In the genomic region with DNA sequence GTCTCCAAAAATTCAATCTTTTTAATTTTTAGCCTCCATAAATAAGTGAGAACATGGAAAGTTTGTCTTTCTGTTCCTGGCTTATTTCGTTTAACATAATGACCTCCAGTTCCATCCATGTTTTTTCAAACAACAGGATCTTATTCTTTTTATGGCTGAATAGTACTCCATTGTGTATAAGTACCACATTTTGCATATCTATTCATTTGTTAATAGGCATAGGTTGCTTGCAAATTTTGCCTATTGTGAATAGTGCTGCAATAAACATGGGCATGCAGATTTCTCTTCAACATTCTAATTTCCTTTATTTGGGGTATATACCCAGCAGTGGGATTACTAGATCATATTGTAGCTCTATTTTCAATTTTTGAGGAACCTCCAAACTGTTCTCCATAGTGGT, we compare ENCODE assay signal across 10 cellular contexts. TPM values are rescaled to one million over a fixed set of nuclear protein-coding genes. Genes with fewer than 3 reads are reported as not detected.
"Had no signal": no experiment of that assay in that cellular context is flagged by ENCODE, and none has a peak within 500 bp of the region (broad histone marks: within the 10 kb centered on the region; RNA-seq: fewer than 3 reads in every experiment).

No MANE protein-coding gene starts in this region.

- DNase-seq: IMR-90, KBM-7, KG1 had no signal

- H3K4me1 Mint-ChIP-seq: IgD-negative memory B cell had no signal

- H3K27ac ChIP-seq: HL-60, KMS-11 had no signal

- H3K4me3 Mint-ChIP-seq: IgD-negative memory B cell had no signal

- ATAC-seq: HepG2, K562 had no signal

- H3K4me3 ChIP-seq: K562 had no signal

- H3K27ac Mint-ChIP-seq: IgD-negative memory B cell had no signal

- H3K4me2 ChIP-seq: KMS-11 had no signal

- H3K9ac ChIP-seq: KMS-11 had no signal

RNA-seq across cellular contexts. Expression of a gene that starts 16.1 kb away (rescaled TPM):
- total RNA-seq: HT-29, HT1080, IMR-90 had no signal
- polyA plus RNA-seq: IgD-negative memory B cell, IMR-90 had no signal

RNA-seq across cellular contexts. Expression of a gene that starts 24.3 kb away (rescaled TPM):
- total RNA-seq: HepG2, HT-29, HT1080, IMR-90 had no signal
- polyA plus RNA-seq: HepG2, IgD-negative memory B cell, IMR-90 had no signal
